ENCODE assay signal across 19 cellular contexts in the genomic region with DNA sequence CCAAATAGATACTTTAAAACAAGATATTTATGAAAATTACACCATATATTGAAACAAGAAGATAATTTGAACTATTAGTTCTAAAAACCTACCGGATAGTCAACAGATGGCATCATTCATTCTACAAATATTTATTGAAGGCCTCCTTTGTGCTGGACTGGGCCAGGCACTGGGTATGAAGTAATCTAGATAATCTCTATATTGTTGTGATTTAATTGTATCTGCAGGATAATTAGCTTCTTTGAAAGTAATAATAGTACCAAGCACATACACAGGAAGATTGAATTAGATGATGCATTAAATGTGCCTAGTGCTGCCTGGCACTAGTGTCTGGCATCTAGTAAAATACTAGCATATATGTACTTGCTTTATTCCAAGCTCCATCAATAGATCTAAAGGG.
"Had no signal": no experiment of that assay in that cellular context is flagged by ENCODE, and none has a peak within 500 bp of the region (broad histone marks: within the 10 kb centered on the region; RNA-seq: fewer than 3 reads in every experiment).

No MANE protein-coding gene starts in this region.

- H3K36me3 ChIP-seq: gastrocnemius medialis, spleen, stomach, thyroid gland had no signal

- H3K27ac ChIP-seq: gastrocnemius medialis, parathyroid adenoma, psoas muscle, spleen, stomach, thyroid gland had no signal

- H3K9ac ChIP-seq: parathyroid adenoma had no signal

- H3K4me3 ChIP-seq: gastrocnemius medialis, psoas muscle, spleen, stomach, thyroid gland had no signal

- DNase-seq: cortex of kidney; effector memory CD4-positive, alpha-beta T cell; gastrocnemius medialis; glutamatergic neuron; immature natural killer cell; left cardiac atrium; mesendoderm; naive B cell; nephron progenitor cell; psoas muscle; retina; spleen; stimulated activated CD4-positive, alpha-beta T cell treated with anti-CD3 and anti-CD28 coated beads, Interleukin-2, amount 100 ng/mL, for 24 hours; stimulated activated naive CD4-positive, alpha-beta T cell; stomach; thyroid gland had no signal

- H3K4me1 ChIP-seq: gastrocnemius medialis, parathyroid adenoma, psoas muscle, spleen, stomach, thyroid gland had no signal

- ATAC-seq: esophagus mucosa, gastrocnemius medialis, left cardiac atrium, psoas muscle, sciatic nerve had no signal

- H2AFZ ChIP-seq: parathyroid adenoma had no signal

- H3K27me3 ChIP-seq: gastrocnemius medialis, spleen, stomach, thyroid gland had no signal

- H3K79me2 ChIP-seq: parathyroid adenoma had no signal

- H3K9me3 ChIP-seq: gastrocnemius medialis, psoas muscle, spleen, stomach, thyroid gland had no signal
